ENCODE assay signal across 17 cellular contexts in genomic region chr1:229085291-229085690, GRCh38.
"Had no signal": no experiment of that assay in that cellular context is flagged by ENCODE, and none has a peak within 500 bp of the region (broad histone marks: within the 10 kb centered on the region; RNA-seq: fewer than 3 reads in every experiment).

No MANE protein-coding gene starts in this region.

- H3K36me3 ChIP-seq: heart left ventricle, prostate gland, right lobe of liver had no signal

- H3K4me3 ChIP-seq: heart left ventricle, prostate gland, right lobe of liver, smooth muscle cell had no signal

- H3K4me1 ChIP-seq: parathyroid adenoma, prostate gland, right lobe of liver had no signal

- H3K27ac ChIP-seq: heart left ventricle, parathyroid adenoma, right lobe of liver had no signal

- ATAC-seq: heart left ventricle; right lobe of liver; stimulated activated effector memory CD8-positive, alpha-beta T cell treated with anti-CD3 and anti-CD28 coated beads, Interleukin-12 subunit alpha, Interleukin-12 subunit beta, amount 100 ng/mL, for 72 hours; stimulated activated naive CD8-positive, alpha-beta T cell treated with anti-CD3 and anti-CD28 coated beads, Interleukin-15, Interleukin-2, amounts not matched to agents 100 U/mL and 50 U/mL, for 24 hours had no signal

- H3K4me1 Mint-ChIP-seq: naive B cell; stimulated activated effector memory CD8-positive, alpha-beta T cell treated with anti-CD3 and anti-CD28 coated beads, Interleukin-12 subunit alpha, Interleukin-12 subunit beta, amount 100 ng/mL, for 72 hours had no signal

- H3K27me3 ChIP-seq: right lobe of liver had no signal

- H3K9me3 ChIP-seq: prostate gland had no signal

- DNase-seq: erythroblast; foreskin melanocyte; heart left ventricle; hippocampal formation; mesendoderm; naive B cell; nephron progenitor cell; right lobe of liver; stimulated activated CD4-positive, alpha-beta T cell treated with anti-CD3 and anti-CD28 coated beads, Interleukin-2, amount 100 ng/mL, for 48 hours; stimulated activated CD8-positive, alpha-beta memory T cell treated with anti-CD3 and anti-CD28 coated beads, Interleukin-4, amount 100 ng/mL, for 48 hours; stimulated activated naive CD8-positive, alpha-beta T cell treated with anti-CD3 and anti-CD28 coated beads, Interleukin-15, Interleukin-2, amounts not matched to agents 100 U/mL and 50 U/mL, for 24 hours; trophoblast cell had no signal

- H3K27ac Mint-ChIP-seq: dendritic cell treated with granulocyte-macrophage colony-stimulating factor and Interleukin-4, amounts not matched to agents 40 ng/mL and 50 ng/mL, for 4 days; naive B cell; nephron progenitor cell; stimulated activated effector memory CD8-positive, alpha-beta T cell treated with anti-CD3 and anti-CD28 coated beads, Interleukin-12 subunit alpha, Interleukin-12 subunit beta, amount 100 ng/mL, for 72 hours had no signal

- H3K4me3 Mint-ChIP-seq: dendritic cell treated with granulocyte-macrophage colony-stimulating factor and Interleukin-4, amounts not matched to agents 40 ng/mL and 50 ng/mL, for 4 days; naive B cell; nephron progenitor cell; stimulated activated effector memory CD8-positive, alpha-beta T cell treated with anti-CD3 and anti-CD28 coated beads, Interleukin-12 subunit alpha, Interleukin-12 subunit beta, amount 100 ng/mL, for 72 hours had no signal
